ENCODE assay signal across 35 cellular contexts in genomic region chr1:239989990-239990389, GRCh38.
"Had no signal": no experiment of that assay in that cellular context is flagged by ENCODE, and none has a peak within 500 bp of the region (broad histone marks: within the 10 kb centered on the region; RNA-seq: fewer than 3 reads in every experiment).

No MANE protein-coding gene starts in this region.

- H3K4me3 ChIP-seq: MG63 had no signal

- DNase-seq: Karpas-422, Kasumi-1, MG63, MM.1S, MV-4-11, NCI-H1048, NCI-H1092, NCI-H1092 treated with DMSO at 0.1 percent for 48 hours, NCI-H1105, NCI-H1105 treated with DMSO at 0.1 percent for 48 hours, NCI-H1417, NCI-H1417 treated with DMSO at 0.1 percent for 48 hours, NCI-H1436, NCI-H1436 treated with DMSO at 0.1 percent for 48 hours, NCI-H146, NCI-H1694, NCI-H1694 treated with DMSO at 0.1 percent for 48 hours, NCI-H187, NCI-H187 treated with DMSO at 0.1 percent for 48 hours, NCI-H1930, NCI-H2029, NCI-H2029 treated with DMSO at 0.1 percent for 48 hours, NCI-H2081, NCI-H2081 treated with DMSO at 0.1 percent for 48 hours, NCI-H2107, NCI-H2171, NCI-H2171 treated with DMSO at 0.1 percent for 48 hours, NCI-H2227 treated with DMSO at 0.1 percent for 48 hours, NCI-H226, NCI-H345, NCI-H446, NCI-H446 treated with DMSO at 0.1 percent for 48 hours, NCI-H510A, NCI-H510A treated with DMSO at 0.1 percent for 48 hours had no signal

- H3K36me3 ChIP-seq: MG63 had no signal

- H3K9ac ChIP-seq: KMS-11 had no signal

- H3K27ac ChIP-seq: KMS-11 had no signal
